Comparison of ENCODE assay signal across 22 cellular contexts in genomic region chr17:57542518-57542917, GRCh38.
DNase-seq lines count a peak whose midpoint lies in the region; ATAC-seq, FAIRE-seq and TF ChIP-seq lines count a peak whose summit lies in the region.
"Had no signal": no experiment of that assay in that cellular context is flagged by ENCODE, and none has a peak within 500 bp of the region (broad histone marks: within the 10 kb centered on the region; RNA-seq: fewer than 3 reads in every experiment).

No MANE protein-coding gene starts in this region.

- no peaks in the 10 kb centered on the region for H3K9me2 ChIP-seq in hepatocyte (replicated peaks; ENCODE audit: insufficient read depth)

- H3K9ac ChIP-seq in smooth muscle cell (ENCODE audit: low read depth), result peak overlapping the region; percentile 52

- H4K20me1 ChIP-seq in hepatocyte (ENCODE audit: insufficient read depth, poor library complexity, severe bottlenecking) (no peaks in the 10 kb centered on the region), smooth muscle cell (ENCODE audit: low read depth) (no peaks in the 10 kb centered on the region)

- no peaks in the 10 kb centered on the region for H3K9me3 ChIP-seq in hepatocyte (ENCODE audit: low read depth)
- H3K9me3 ChIP-seq in smooth muscle cell (replicated peaks; ENCODE audit: low read depth), result no peaks in the 10 kb centered on the region
- H3K9me3 ChIP-seq: testis had no signal

- H3K4me1 ChIP-seq in hepatocyte (ENCODE audit: insufficient read depth) (peaks cover 62% of the 10 kb centered on the region), smooth muscle cell (ENCODE audit: low read depth) (peaks cover 69% of the 10 kb centered on the region)

- no peak for TF ChIP-seq CTCF in hepatocyte (IDR thresholded peaks at IDR 0.05; ENCODE audit: poor library complexity)
- TF ChIP-seq CTCF in smooth muscle cell (IDR thresholded peaks at IDR 0.05; ENCODE audit: borderline replicate concordance, insufficient read depth, poor library complexity, severe bottlenecking), result no peak
- TF ChIP-seq CTCF in GM13977 (IDR thresholded peaks at IDR 0.05; ENCODE audit: extremely low read depth, insufficient read depth, missing control alignments), result no peak

- H2AFZ ChIP-seq in hepatocyte (no peak overlapping the region), smooth muscle cell (ENCODE audit: low read depth) (no peak overlapping the region)

- H3K4me2 ChIP-seq in hepatocyte (peak overlapping the region; percentile 38), smooth muscle cell (peak overlapping the region; percentile 65)

- H3K4me3 ChIP-seq in hepatocyte, result no peak overlapping the region
- H3K4me3 ChIP-seq in smooth muscle cell, result no peak overlapping the region
- H3K4me3 ChIP-seq: testis had no signal

- no peaks in the 10 kb centered on the region for H3K36me3 ChIP-seq in hepatocyte (replicated peaks; ENCODE audit: insufficient read depth, low read depth)
- H3K36me3 ChIP-seq in smooth muscle cell (ENCODE audit: low read depth), result no peaks in the 10 kb centered on the region

- H3K27me3 ChIP-seq in hepatocyte, result no peaks in the 10 kb centered on the region
- H3K27me3 ChIP-seq in smooth muscle cell (ENCODE audit: low read depth), result no peaks in the 10 kb centered on the region
- H3K27me3 ChIP-seq: testis had no signal

- H3K27ac ChIP-seq in hepatocyte (peak overlapping the region; percentile 79), smooth muscle cell (ENCODE audit: low read depth) (peak overlapping the region; percentile 87)
- H3K27ac ChIP-seq: testis had no signal

- in situ Hi-C loops in GM13977 (cut with MboI; ENCODE audit: low pct_unique_long_range_greater_than_20kb, low sequenced_read_pairs, unreplicated experiment), result no loop called here

- DNase-seq in HTR-8/SVneo (ENCODE audit: insufficient read length, low spot score), result no peak
- no peak for DNase-seq in hepatocyte (ENCODE audit: low spot score)
- no peak for DNase-seq in smooth muscle cell (lab: John Stamatoyannopoulos, UW; ENCODE audit: unreplicated experiment)
- no peak for DNase-seq in epidermal melanocyte (ENCODE audit: insufficient read length, low spot score)
- no peak for DNase-seq in GM13977 (ENCODE audit: low spot score)
- DNase-seq: activated CD4-positive, alpha-beta T cell treated with anti-CD3 and anti-CD28 coated beads for 36 hours; activated T-cell treated with anti-CD3 and anti-CD28 coated beads, Interleukin-2, amount 50 U/mL, for 48 hours; effector CD4-positive, alpha-beta T cell; H9; KG1; kidney glomerular epithelial cell; mesendoderm; naive thymus-derived CD8-positive, alpha-beta T cell; NCI-H187; NCI-H748 treated with DMSO at 0.1 percent for 48 hours; SIG-M5; T-helper 1 cell; testis had no signal

- 80% methylated on average over 4 of the region's 4 CpGs for WGBS in hepatocyte (ENCODE audit: low lambda C conversion rate, missing lambda C conversion rate)
- WGBS in smooth muscle cell (ENCODE audit: low lambda C conversion rate), result 47% methylated on average over 4 of the region's 4 CpGs

- peaks cover 18% of the 10 kb centered on the region for H3F3A ChIP-seq in smooth muscle cell (ENCODE audit: low read depth)

- peak; percentile 28 for FAIRE-seq in HTR-8/SVneo (lab: Jason Lieb, UNC)
- FAIRE-seq: frontal cortex, TTC549 had no signal

- ATAC-seq in SK-N-SH treated with all-trans-retinoic acid at 6 μM for 48 hours (no peak), HG02798 (IDR thresholded peaks at IDR 0.05; ENCODE audit: poor library complexity, unreplicated experiment) (no peak)
- ATAC-seq: activated CD4-positive, alpha-beta T cell treated with anti-CD3 and anti-CD28 coated beads for 36 hours; naive thymus-derived CD8-positive, alpha-beta T cell had no signal

- H3K79me2 ChIP-seq in hepatocyte (peaks cover 28% of the 10 kb centered on the region), smooth muscle cell (ENCODE audit: low read depth) (peaks cover 7% of the 10 kb centered on the region)

TF ChIP-seq in SK-N-SH treated with all-trans-retinoic acid at 6 μM for 48 hours, 23 proteins besides CTCF, POLR2A, EP300 and RAD21:
- TF ChIP-seq SNAI2 (CRISPR knock-in tag; IDR thresholded peaks at IDR 0.05) (no peak), CREB5 (CRISPR knock-in tag; IDR thresholded peaks at IDR 0.05; ENCODE audit: low read depth) (0 out of 2 replicates have a peak, but pooled peaks have one; percentile 5), ARNTL (CRISPR knock-in tag; IDR thresholded peaks at IDR 0.05; ENCODE audit: borderline replicate concordance, low read depth) (peak; percentile 25; the same call in 1 of the 2 replicates)
